1 cellular context compared by ENCODE assay signal in genomic region chr2:173075056-173075780, GRCh38.
TF ChIP-seq lines count a peak whose summit lies in the region.

No MANE protein-coding gene starts in this region.

TF ChIP-seq in GM12878, 131 proteins besides CTCF, POLR2A, EP300 and RAD21 (continued from another document):
- no peak for TF ChIP-seq CEBPZ (IDR thresholded peaks at IDR 0.05; ENCODE audit: low read depth, low read length)
- TF ChIP-seq SP1 (IDR thresholded peaks at IDR 0.05; ENCODE audit: low read depth, low read length), result no peak
- TF ChIP-seq IKZF1 (conservative IDR thresholded peaks at IDR 0.05), result no peak
- TF ChIP-seq ATF7 (IDR thresholded peaks at IDR 0.05; ENCODE audit: low read depth), result no peak
- no peak for TF ChIP-seq TCF7 (IDR thresholded peaks at IDR 0.05; ENCODE audit: borderline replicate concordance)
- TF ChIP-seq CREM (IDR thresholded peaks at IDR 0.05; ENCODE audit: low read depth), result no peak
- TF ChIP-seq ZNF217 (IDR thresholded peaks at IDR 0.05), result no peak
- no peak for TF ChIP-seq LARP7 (IDR thresholded peaks at IDR 0.05)
